ENCODE assay signal across 1 cellular context in the genomic region with DNA sequence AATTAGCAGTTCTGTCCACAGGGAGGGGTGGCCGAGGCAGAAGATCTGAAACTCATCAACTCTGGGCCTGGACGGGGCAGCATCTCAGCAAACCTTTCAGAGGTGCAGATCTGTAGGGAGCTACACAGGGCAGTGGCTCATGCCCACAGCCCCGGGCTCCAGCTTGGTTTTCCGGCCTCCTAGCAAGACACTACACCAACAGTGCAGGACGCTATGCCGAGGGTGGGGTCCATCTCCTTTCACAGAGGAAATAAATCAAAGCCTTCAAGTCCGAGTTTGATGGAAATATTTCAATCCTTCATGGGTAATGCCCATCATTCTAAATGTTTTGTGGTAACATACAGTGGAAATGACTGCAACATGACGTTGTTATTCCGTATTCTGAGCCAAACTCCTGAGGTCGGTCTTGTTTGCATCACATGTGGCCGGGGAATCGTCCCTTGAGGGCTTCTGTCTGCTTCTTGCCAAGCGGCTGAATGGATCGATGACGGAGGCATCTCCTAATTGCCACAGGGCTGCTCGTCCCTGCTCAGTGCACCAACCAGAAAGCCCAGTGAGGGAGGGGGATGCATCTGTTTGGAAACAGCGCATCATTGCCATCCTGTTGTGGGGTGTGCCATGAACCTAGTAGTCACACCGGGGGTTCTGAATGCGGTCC.
TF ChIP-seq lines count a peak whose summit lies in the region.

No MANE protein-coding gene starts in this region.

TF ChIP-seq in H1, 55 proteins besides CTCF, POLR2A, EP300 and RAD21 (continued from another document):
- TF ChIP-seq ATF2 (IDR thresholded peaks at IDR 0.05; ENCODE audit: low read length) (no peak), POU5F1 (IDR thresholded peaks at IDR 0.05; ENCODE audit: low read depth, low read length) (no peak), SRF (IDR thresholded peaks at IDR 0.05; ENCODE audit: low read depth, low read length) (no peak), KDM1A (IDR thresholded peaks at IDR 0.05; ENCODE audit: borderline replicate concordance, low read length) (no peak), NANOG (IDR thresholded peaks at IDR 0.05; ENCODE audit: insufficient read depth, low read depth, low read length, poor library complexity, severe bottlenecking) (no peak), EGR1 (IDR thresholded peaks at IDR 0.05; ENCODE audit: borderline replicate concordance, low read depth, low read length) (no peak), MAX (IDR thresholded peaks at IDR 0.05) (no peak), SP4 (IDR thresholded peaks at IDR 0.05; ENCODE audit: low read length) (no peak), SUZ12 (IDR thresholded peaks at IDR 0.05; ENCODE audit: low read length) (no peak), TAF1 (IDR thresholded peaks at IDR 0.05; ENCODE audit: low read depth, low read length) (no peak)
